Comparison of ENCODE assay signal across 15 cellular contexts in genomic region chr5:90338712-90339372, GRCh38.
A peak's percentile ranks its signal among the peaks of the same experiment; 100 is the strongest.
DNase-seq lines count a peak whose midpoint lies in the region; ATAC-seq, FAIRE-seq and TF ChIP-seq lines count a peak whose summit lies in the region.
"Had no signal": no experiment of that assay in that cellular context is flagged by ENCODE, and none has a peak within 500 bp of the region (broad histone marks: within the 10 kb centered on the region; RNA-seq: fewer than 3 reads in every experiment).

No MANE protein-coding gene starts in this region.

- WGBS in heart left ventricle, 4 donors, result 61 to 73% (median 68%) methylated on average over 5 of the region's 5 CpGs

- TF ChIP-seq CTCF in MM.1S (IDR thresholded peaks at IDR 0.05; ENCODE audit: low read length) (no peak), left lung (IDR thresholded peaks at IDR 0.05) (no peak), heart left ventricle (IDR thresholded peaks at IDR 0.05) (no peak)

- DNase-seq in MM.1S (no peak), left lung (no peak), frontal cortex (ENCODE audit: low spot score in 2 of 2) (no peak), heart left ventricle (no peak)
- DNase-seq in CD4-positive, alpha-beta memory T cell, result no peak
- DNase-seq: caudate nucleus; CD4-positive, CD25-positive, alpha-beta regulatory T cell; mesenchymal stem cell; NCI-H748 treated with DMSO at 0.1 percent for 48 hours; ovary; SK-N-SH; stimulated activated naive CD8-positive, alpha-beta T cell treated with anti-CD3 and anti-CD28 coated beads, Interleukin-15, Interleukin-2, amounts not matched to agents 100 U/mL and 50 U/mL, for 24 hours had no signal

- H3K4me3 ChIP-seq in MM.1S (ENCODE audit: low read length) (no peak overlapping the region), left lung (no peak overlapping the region), heart left ventricle (no peak overlapping the region)
- no peak overlapping the region for H3K4me3 ChIP-seq in CD4-positive, alpha-beta memory T cell (ENCODE audit: low read length in 2 of 2)
- H3K4me3 ChIP-seq: ovary had no signal

- TF ChIP-seq POLR2A in heart left ventricle (IDR thresholded peaks at IDR 0.05), result no peak

- no peaks in the 10 kb centered on the region for H4K20me1 ChIP-seq in MM.1S (ENCODE audit: insufficient read depth, low read length)

- POLR2A ChIA-PET in CD4-positive, alpha-beta memory T cell (lab: Charles Lee; ENCODE audit: partially characterized antibody), result no interaction called here

- no peak for FAIRE-seq in frontal cortex (lab: Jason Lieb, UNC)

- no peak overlapping the region for H3K4me2 ChIP-seq in MM.1S (ENCODE audit: low read depth, low read length)
- H3K4me2 ChIP-seq: SK-N-SH had no signal

- H3K4me3 Mint-ChIP-seq in CD4-positive, alpha-beta memory T cell, result no peak overlapping the region
- H3K4me3 Mint-ChIP-seq: CD4-positive, CD25-positive, alpha-beta regulatory T cell had no signal

- H3K27ac ChIP-seq in MM.1S (ENCODE audit: low read length), result no peak overlapping the region
- no peak overlapping the region for H3K27ac ChIP-seq in left lung
- H3K27ac ChIP-seq in CD4-positive, alpha-beta memory T cell (ENCODE audit: low read depth, low read length), result no peak overlapping the region
- H3K27ac ChIP-seq in heart left ventricle, result no peak overlapping the region
- H3K27ac ChIP-seq: ovary had no signal

- H3K9me3 Mint-ChIP-seq in CD4-positive, alpha-beta memory T cell, result no peaks in the 10 kb centered on the region
- H3K9me3 Mint-ChIP-seq: CD4-positive, CD25-positive, alpha-beta regulatory T cell had no signal

- H3K79me2 ChIP-seq in MM.1S (ENCODE audit: low read length), result no peaks in the 10 kb centered on the region

- CTCF ChIA-PET in CD4-positive, alpha-beta memory T cell (lab: Charles Lee; ENCODE audit: partially characterized antibody), result no interaction called here

- no peaks in the 10 kb centered on the region for H3K9me2 ChIP-seq in MM.1S (replicated peaks; ENCODE audit: insufficient read depth, low read length)
- H3K9me2 ChIP-seq: SK-N-SH had no signal

- H3K36me3 Mint-ChIP-seq in CD4-positive, alpha-beta memory T cell, result no peaks in the 10 kb centered on the region
- H3K36me3 Mint-ChIP-seq: CD4-positive, CD25-positive, alpha-beta regulatory T cell had no signal

- H3K27ac Mint-ChIP-seq in CD4-positive, alpha-beta memory T cell, result no peak overlapping the region
- H3K27ac Mint-ChIP-seq: CD4-positive, CD25-positive, alpha-beta regulatory T cell had no signal

- H3K36me3 ChIP-seq in MM.1S (replicated peaks; ENCODE audit: insufficient read depth, low read length) (no peaks in the 10 kb centered on the region), left lung (no peaks in the 10 kb centered on the region), heart left ventricle (no peaks in the 10 kb centered on the region)
- H3K36me3 ChIP-seq in CD4-positive, alpha-beta memory T cell (ENCODE audit: insufficient read depth, low read length), result no peaks in the 10 kb centered on the region
- H3K36me3 ChIP-seq: ovary had no signal

- intact Hi-C loops in left lung (cut with DNase I), result no loop called here
- intact Hi-C loops in CD4-positive, alpha-beta memory T cell (cut with micrococcal nuclease), result no loop called here
- intact Hi-C loops in heart left ventricle (cut with DNase I), result no loop called here

- no peaks in the 10 kb centered on the region for H3F3A ChIP-seq in MM.1S (ENCODE audit: insufficient read depth, low read length)

- no peak overlapping the region for H3K9ac ChIP-seq in MM.1S (ENCODE audit: low read length)
- H3K9ac ChIP-seq: SK-N-SH had no signal

- H3K27me3 ChIP-seq in MM.1S (replicated peaks; ENCODE audit: insufficient read depth, low read length) (no peaks in the 10 kb centered on the region), left lung (no peaks in the 10 kb centered on the region), heart left ventricle (no peaks in the 10 kb centered on the region)
- H3K27me3 ChIP-seq in CD4-positive, alpha-beta memory T cell (ENCODE audit: insufficient read depth, low read length), result no peaks in the 10 kb centered on the region
- H3K27me3 ChIP-seq: ovary had no signal

- ATAC-seq in GM18858 (IDR thresholded peaks at IDR 0.05; ENCODE audit: unreplicated experiment) (peak; percentile 98), GM21390 (IDR thresholded peaks at IDR 0.05; ENCODE audit: unreplicated experiment) (peak; percentile 91), HG02970 (IDR thresholded peaks at IDR 0.05; ENCODE audit: low FRiP score, unreplicated experiment) (peak; percentile 74), left lung (no peak), heart left ventricle (no peak)
- ATAC-seq: stimulated activated naive CD8-positive, alpha-beta T cell treated with anti-CD3 and anti-CD28 coated beads, Interleukin-15, Interleukin-2, amounts not matched to agents 100 U/mL and 50 U/mL, for 24 hours had no signal

- H3K4me1 ChIP-seq in MM.1S (ENCODE audit: low read length) (no peaks in the 10 kb centered on the region), left lung (no peaks in the 10 kb centered on the region), heart left ventricle (no peaks in the 10 kb centered on the region)
- H3K4me1 ChIP-seq in CD4-positive, alpha-beta memory T cell (ENCODE audit: insufficient read depth, low read length), result no peaks in the 10 kb centered on the region

- H3K9me3 ChIP-seq in MM.1S (replicated peaks; ENCODE audit: insufficient read depth, low read length) (no peaks in the 10 kb centered on the region), left lung (no peaks in the 10 kb centered on the region), heart left ventricle (no peaks in the 10 kb centered on the region)
- no peaks in the 10 kb centered on the region for H3K9me3 ChIP-seq in CD4-positive, alpha-beta memory T cell (ENCODE audit: control insufficient read depth in 1 of 2, low read length in 2 of 2)
- H3K9me3 ChIP-seq: ovary, SK-N-SH had no signal

- H3K27me3 Mint-ChIP-seq in CD4-positive, alpha-beta memory T cell, result peaks cover 6 to 8% of the 10 kb centered on the region in 2 donors

- H3K4me1 Mint-ChIP-seq in CD4-positive, alpha-beta memory T cell, result no peaks in the 10 kb centered on the region
- H3K4me1 Mint-ChIP-seq: CD4-positive, CD25-positive, alpha-beta regulatory T cell had no signal

- H2AFZ ChIP-seq in MM.1S (ENCODE audit: low read length), result 0 out of 2 replicates have a peak overlapping the region, but pooled peaks have one; percentile 24

Comparison
In these comparisons a context has a peak if more than half of its experiments do, and no peak if none do; other contexts are left out.
1. ATAC-seq: peak in GM18858 (single experiment), GM21390 (single experiment) and HG02970 (single experiment); none in left lung (single experiment) and heart left ventricle (0 of 4).